In genomic region chr14:91931478-91932088, GRCh38 we compare ENCODE assay signal across 14 cellular contexts.
"Had no signal": no experiment of that assay in that cellular context is flagged by ENCODE, and none has a peak within 500 bp of the region (broad histone marks: within the 10 kb centered on the region; RNA-seq: fewer than 3 reads in every experiment).

No MANE protein-coding gene starts in this region.

- ATAC-seq: activated CD8-positive, alpha-beta T cell treated with anti-CD3 and anti-CD28 coated beads for 36 hours; activated naive CD8-positive, alpha-beta T cell treated with anti-CD3 and anti-CD28 coated beads, Interleukin-2, amount 50 U/mL, for 24 hours; activated T-cell treated with anti-CD3 and anti-CD28 coated beads, Interleukin-2, amount 50 U/mL, for 4 hours; naive thymus-derived CD8-positive, alpha-beta T cell had no signal

- H3K9me3 ChIP-seq: neutrophil, SJCRH30, suprapubic skin had no signal

- H3K27ac ChIP-seq: neutrophil, suprapubic skin had no signal

- H3K4me3 ChIP-seq: SJCRH30, suprapubic skin had no signal

- H3K36me3 ChIP-seq: neutrophil, SJCRH30 had no signal

- DNase-seq: activated CD4-positive, alpha-beta T cell treated with anti-CD3 and anti-CD28 coated beads, Interleukin-2, amount 10 ng/mL, durations not matched to agents 24 days and 14 days; activated CD8-positive, alpha-beta T cell treated with anti-CD3 and anti-CD28 coated beads for 36 hours; activated naive CD4-positive, alpha-beta T cell treated with anti-CD3 and anti-CD28 coated beads, Interleukin-2, amount 10 ng/mL, durations not matched to agents 7 days and 5 days; activated naive CD8-positive, alpha-beta T cell treated with anti-CD3 and anti-CD28 coated beads, Interleukin-2, amount 50 U/mL, for 24 hours; activated T-cell treated with anti-CD3 and anti-CD28 coated beads, Interleukin-2, amount 50 U/mL, for 4 hours; immature natural killer cell; kidney glomerular epithelial cell; naive thymus-derived CD8-positive, alpha-beta T cell; SJCRH30; stimulated activated CD4-positive, alpha-beta T cell treated with anti-CD3 and anti-CD28 coated beads, Interleukin-15, amount 100 ng/mL, for 24 hours; stimulated activated CD4-positive, alpha-beta T cell treated with anti-CD3 and anti-CD28 coated beads, Interleukin-2, amount 100 ng/mL, for 48 hours; T1000 had no signal

- H3K27me3 ChIP-seq: neutrophil, SJCRH30, suprapubic skin had no signal
